Comparison of ENCODE assay signal across 19 cellular contexts in the genomic region with DNA sequence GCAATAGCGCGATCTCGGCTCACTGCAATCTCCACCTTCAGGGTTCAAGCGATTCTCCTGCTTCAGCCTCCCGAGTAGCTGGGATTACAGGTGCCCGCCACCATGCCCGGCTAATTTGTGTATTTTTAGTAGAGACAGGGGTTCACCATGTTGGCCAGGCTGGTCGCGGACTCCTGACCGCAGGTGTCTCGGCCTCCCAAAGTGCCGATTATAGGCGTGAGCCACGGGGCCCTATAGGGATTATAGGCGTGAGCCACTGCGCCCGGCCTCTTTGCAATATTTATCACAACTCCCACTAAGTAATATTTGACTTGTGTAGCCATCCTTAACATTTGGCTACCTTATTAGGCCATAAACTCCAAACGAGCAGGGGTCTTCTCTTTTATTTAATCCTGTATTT. TPM values are rescaled to one million over a fixed set of nuclear protein-coding genes. Genes with fewer than 3 reads are reported as not detected.
A peak's percentile ranks its signal among the peaks of the same experiment; 100 is the strongest.
DNase-seq lines count a peak whose midpoint lies in the region; ATAC-seq and TF ChIP-seq lines count a peak whose summit lies in the region.
"Had no signal": no experiment of that assay in that cellular context is flagged by ENCODE, and none has a peak within 500 bp of the region (broad histone marks: within the 10 kb centered on the region; RNA-seq: fewer than 3 reads in every experiment).

No MANE protein-coding gene starts in this region.

- no peak for DNase-seq in activated T-cell treated with anti-CD3 and anti-CD28 coated beads, Interleukin-2, amount 50 U/mL, for 4 hours
- DNase-seq in activated T-cell treated with anti-CD3 and anti-CD28 coated beads for 4 hours (no peak), OCI-LY7 (ENCODE audit: low spot score) (no peak), tibial artery (peak; percentile 21 to 68), NCI-H1092 treated with DMSO at 0.1 percent for 48 hours (lab: John Stamatoyannopoulos, UW) (no peak), GM23248 (no peak)
- no peak for DNase-seq in naive thymus-derived CD4-positive, alpha-beta T cell
- DNase-seq in activated effector memory CD4-positive, alpha-beta T cell treated with anti-CD3 and anti-CD28 coated beads, Interleukin-2, amount 50 U/mL, for 16 hours, result no peak
- DNase-seq: cortex of kidney, foreskin fibroblast, KBM-7, lower lobe of right lung, NCI-H82, Right ventricle myocardium superior had no signal

- H3K4me3 ChIP-seq in OCI-LY7 (ENCODE audit: low read depth, low read length, poor library complexity, severe bottlenecking) (no peak overlapping the region), tibial artery (no peak overlapping the region), GM23248 (no peak overlapping the region)
- H3K4me3 ChIP-seq in naive thymus-derived CD4-positive, alpha-beta T cell (ENCODE audit: low read length), result no peak overlapping the region

- H3K4me2 ChIP-seq in OCI-LY7 (ENCODE audit: low read length) (no peak overlapping the region), GM23248 (ENCODE audit: unreplicated experiment) (no peak overlapping the region)

- H4K20me1 ChIP-seq in OCI-LY7 (ENCODE audit: insufficient read depth, low read length) (peaks cover 16% of the 10 kb centered on the region), GM23248 (ENCODE audit: insufficient read depth) (peaks cover 6% of the 10 kb centered on the region; the same call in 1 of the 2 replicates)

- H3K27ac ChIP-seq in OCI-LY7 (ENCODE audit: low read depth, low read length, poor library complexity, severe bottlenecking), result no peak overlapping the region
- no peak overlapping the region for H3K27ac ChIP-seq in naive thymus-derived CD4-positive, alpha-beta T cell (ENCODE audit: low read depth, low read length)
- no peak overlapping the region for H3K27ac ChIP-seq in tibial artery
- no peak overlapping the region for H3K27ac ChIP-seq in GM23248
- H3K27ac ChIP-seq: suprapubic skin had no signal

- CTCF ChIA-PET in OCI-LY7 (lab: Charles Lee; ENCODE audit: unreplicated experiment), result interaction anchor here (1.6 kb wide), 1 partner anchor 8 kb away, joined by 4 read pairs; no protein-coding TSS in a partner anchor
- CTCF ChIA-PET in naive thymus-derived CD4-positive, alpha-beta T cell (lab: Charles Lee), result interaction anchor here (0.6 to 1.5 kb wide), 3 partner anchors 8 to 641 kb away, joined by 3 to 5 read pairs (median 5); no protein-coding TSS in a partner anchor

- peaks cover 19% of the 10 kb centered on the region for H3K4me1 Mint-ChIP-seq in activated T-cell treated with anti-CD3 and anti-CD28 coated beads, Interleukin-2, amount 50 U/mL, for 4 hours (ENCODE audit: low read depth)
- peaks cover 7 to 18% (median 12%) of the 10 kb centered on the region in 7 donors for H3K4me1 Mint-ChIP-seq in naive thymus-derived CD4-positive, alpha-beta T cell

- TF ChIP-seq CTCF in OCI-LY7 (conservative IDR thresholded peaks at IDR 0.05; ENCODE audit: low read length) (no peak), tibial artery (IDR thresholded peaks at IDR 0.05) (no peak)

- no peak for ATAC-seq in activated T-cell treated with anti-CD3 and anti-CD28 coated beads, Interleukin-2, amount 50 U/mL, for 4 hours
- ATAC-seq in naive thymus-derived CD4-positive, alpha-beta T cell, result no peak

- peaks cover 4% of the 10 kb centered on the region for H3K36me3 Mint-ChIP-seq in activated T-cell treated with anti-CD3 and anti-CD28 coated beads, Interleukin-2, amount 50 U/mL, for 4 hours (ENCODE audit: insufficient read depth)
- peaks cover 0 to 3% (median 0%) of the 10 kb centered on the region in 5 donors for H3K36me3 Mint-ChIP-seq in naive thymus-derived CD4-positive, alpha-beta T cell

- peak overlapping the region; percentile 98 for H3K4me3 Mint-ChIP-seq in activated T-cell treated with anti-CD3 and anti-CD28 coated beads, Interleukin-2, amount 50 U/mL, for 4 hours
- H3K4me3 Mint-ChIP-seq in naive thymus-derived CD4-positive, alpha-beta T cell, result peak overlapping the region in 8 of 10 donors; percentile 11 to 99 (median 98)
- H3K4me3 Mint-ChIP-seq: activated T-helper 17 cell treated with anti-CD3 and anti-CD28 coated beads, Interleukin-2, amount 50 U/mL, for 72 hours had no signal

- BruUV-seq in OCI-LY7 (replicated peaks; lab: Mats Ljungman, UMichigan), result no TSS peak

- H2AFZ ChIP-seq in OCI-LY7 (ENCODE audit: low read length) (peak overlapping the region; percentile 96; the same call in 1 of the 2 replicates), GM23248 (no peak overlapping the region)

- H3K4me1 ChIP-seq in OCI-LY7 (ENCODE audit: insufficient read depth, low read length, poor library complexity, severe bottlenecking), result peaks cover 26% of the 10 kb centered on the region
- H3K4me1 ChIP-seq in naive thymus-derived CD4-positive, alpha-beta T cell (ENCODE audit: control insufficient read depth in 2 of 2, insufficient read depth in 2 of 2, low read length in 2 of 2), result peaks cover 12 to 25% of the 10 kb centered on the region in 2 donors
- peaks cover 0 to 28% (median 19%) of the 10 kb centered on the region in 4 donors for H3K4me1 ChIP-seq in tibial artery
- peaks cover 23% of the 10 kb centered on the region for H3K4me1 ChIP-seq in GM23248 (ENCODE audit: insufficient read depth)
- H3K4me1 ChIP-seq: parathyroid adenoma had no signal

- H3K36me3 ChIP-seq in OCI-LY7 (ENCODE audit: insufficient read depth, low read length) (peaks cover 13% of the 10 kb centered on the region; the same call in 1 of the 2 replicates), tibial artery (no peaks in the 10 kb centered on the region), GM23248 (ENCODE audit: low read depth) (no peaks in the 10 kb centered on the region)
- H3K36me3 ChIP-seq in naive thymus-derived CD4-positive, alpha-beta T cell (ENCODE audit: control insufficient read depth in 2 of 3, insufficient read depth in 3 of 3, low read length in 3 of 3), result peaks cover 0 to 9% (median 0%) of the 10 kb centered on the region in 3 experiments
- H3K36me3 ChIP-seq: lower lobe of right lung, suprapubic skin, vagina had no signal

- in situ Hi-C loops in GM23248 (cut with MboI), result no loop called here

- H3K9me3 ChIP-seq in OCI-LY7 (ENCODE audit: low read length) (no peaks in the 10 kb centered on the region), tibial artery (no peaks in the 10 kb centered on the region), GM23248 (ENCODE audit: low read depth) (no peaks in the 10 kb centered on the region)
- H3K9me3 ChIP-seq in naive thymus-derived CD4-positive, alpha-beta T cell (ENCODE audit: control insufficient read depth in 2 of 3, low read length in 3 of 3), result no peaks in the 10 kb centered on the region
- H3K9me3 ChIP-seq: lower lobe of right lung, suprapubic skin, vagina had no signal

- H3K79me2 ChIP-seq in OCI-LY7 (ENCODE audit: insufficient read depth, low read depth, low read length), result peaks cover 40% of the 10 kb centered on the region
- H3K79me2 ChIP-seq in GM23248 (ENCODE audit: insufficient read depth), result peaks cover 37% of the 10 kb centered on the region

- H3K9me3 Mint-ChIP-seq in activated T-cell treated with anti-CD3 and anti-CD28 coated beads, Interleukin-2, amount 50 U/mL, for 4 hours, result no peaks in the 10 kb centered on the region
- H3K9me3 Mint-ChIP-seq in naive thymus-derived CD4-positive, alpha-beta T cell, result no peaks in the 10 kb centered on the region
- H3K9me3 Mint-ChIP-seq: activated T-helper 17 cell treated with anti-CD3 and anti-CD28 coated beads, Interleukin-2, amount 50 U/mL, for 72 hours; CD14-positive monocyte had no signal

- no peaks in the 10 kb centered on the region for H3K27me3 ChIP-seq in naive thymus-derived CD4-positive, alpha-beta T cell (ENCODE audit: control insufficient read depth in 2 of 2, insufficient read depth in 2 of 2, low read length in 2 of 2)
- H3K27me3 ChIP-seq in tibial artery, result no peaks in the 10 kb centered on the region
- no peaks in the 10 kb centered on the region for H3K27me3 ChIP-seq in GM23248 (replicated peaks; ENCODE audit: insufficient read depth)
- H3K27me3 ChIP-seq: suprapubic skin, vagina had no signal

- H3K27me3 Mint-ChIP-seq in activated T-cell treated with anti-CD3 and anti-CD28 coated beads, Interleukin-2, amount 50 U/mL, for 4 hours (ENCODE audit: low read depth), result no peaks in the 10 kb centered on the region
- peaks cover 0 to 2% (median 0%) of the 10 kb centered on the region in 5 donors for H3K27me3 Mint-ChIP-seq in naive thymus-derived CD4-positive, alpha-beta T cell
- H3K27me3 Mint-ChIP-seq: activated T-helper 17 cell treated with anti-CD3 and anti-CD28 coated beads, Interleukin-2, amount 50 U/mL, for 72 hours had no signal

- H3K27ac Mint-ChIP-seq in naive thymus-derived CD4-positive, alpha-beta T cell, result peak overlapping the region in 3 of 9 donors; percentile 95 to 99 (median 96)

- H3K9me2 ChIP-seq in OCI-LY7 (ENCODE audit: insufficient read depth, low read length), result no peaks in the 10 kb centered on the region
- no peaks in the 10 kb centered on the region for H3K9me2 ChIP-seq in GM23248 (ENCODE audit: insufficient read depth)

- WGBS in GM23248 (ENCODE audit: low coverage in 1 of 2, low lambda C conversion rate in 2 of 2, missing lambda C conversion rate in 2 of 2), 2 experiments, result 95% methylated on average over 18 of the region's 18 CpGs

- intact Hi-C loops in OCI-LY7 (cut with micrococcal nuclease; ENCODE audit: unreplicated experiment) (loop anchor here (2.0 to 10.0 kb wide), 7 partner anchors 113 to 654 kb away; a partner anchor contains a TSS), tibial artery (cut with DNase I; ENCODE audit: low total_unique reads) (loop anchor here (5.0 to 10.0 kb wide), 2 partner anchors 214 to 443 kb away; a partner anchor contains a TSS)
- intact Hi-C loops in naive thymus-derived CD4-positive, alpha-beta T cell (cut with micrococcal nuclease), result loop anchor here (1.0 to 5.0 kb wide), 15 partner anchors 63 to 1985 kb away; a partner anchor contains a TSS

- H3K9ac ChIP-seq in GM23248, result no peak overlapping the region
- H3K9ac ChIP-seq: parathyroid adenoma had no signal

- POLR2A ChIA-PET in OCI-LY7 (lab: Charles Lee), result interaction anchor here (0.6 to 0.7 kb wide), 2 partner anchors 9 to 52 kb away, joined by 3 to 4 read pairs; no protein-coding TSS in a partner anchor
- POLR2A ChIA-PET in naive thymus-derived CD4-positive, alpha-beta T cell (lab: Charles Lee), result no interaction called here

- H3F3A ChIP-seq in GM23248 (ENCODE audit: insufficient read depth), result no peaks in the 10 kb centered on the region; the same call in 1 of the 2 replicates

RNA-seq across cellular contexts. Expression of a gene that starts 0.9 kb away (rescaled TPM):
- total RNA-seq in activated T-cell treated with anti-CD3 and anti-CD28 coated beads, Interleukin-2, amount 50 U/mL, for 4 hours, result 10 to 100 TPM; 44.3 to 49.6 (median 48.9) TPM
- total RNA-seq in OCI-LY7 (2014; rRNA removed; shearing (Covaris generic)), result 18.8 and 20.1 TPM in 2 replicates
- 36.6 and 39.7 TPM in 2 replicates for total RNA-seq in OCI-LY7 (2022)
- total RNA-seq in naive thymus-derived CD4-positive, alpha-beta T cell, result 10 to 100 TPM; 32.3 to 59.7 (median 39.2) TPM
- polyA plus RNA-seq in naive thymus-derived CD4-positive, alpha-beta T cell, result 10 to 100 TPM; 38.3 to 40.7 TPM
- 24.4 and 37.5 TPM in 2 replicates for total RNA-seq in GM23248 (2014; rRNA removed; shearing (Covaris generic))
- 29.5 and 31.3 TPM in 2 replicates for polyA plus RNA-seq in GM23248 (2016; fragmentation: Nextera tagmentation; extraction: Ambion mirVana)

Comparison
In these comparisons a context has a peak if more than half of its experiments do, and no peak if none do; other contexts are left out.
1. DNase-seq: peak in tibial artery (2 of 2); none in activated T-cell treated with anti-CD3 and anti-CD28 coated beads, Interleukin-2, amount 50 U/mL, for 4 hours (single experiment), activated T-cell treated with anti-CD3 and anti-CD28 coated beads for 4 hours (single experiment), OCI-LY7 (single experiment), naive thymus-derived CD4-positive, alpha-beta T cell (0 of 9), NCI-H1092 treated with DMSO at 0.1 percent for 48 hours (single experiment), GM23248 (single experiment) and activated effector memory CD4-positive, alpha-beta T cell treated with anti-CD3 and anti-CD28 coated beads, Interleukin-2, amount 50 U/mL, for 16 hours (single experiment).